In genomic region chr18:50266248-50266704, GRCh38 we compare ENCODE assay signal across 7 cellular contexts. TPM values are rescaled to one million over a fixed set of nuclear protein-coding genes. Genes with fewer than 3 reads are reported as not detected.
DNase-seq lines count a peak whose midpoint lies in the region; ATAC-seq, FAIRE-seq and TF ChIP-seq lines count a peak whose summit lies in the region.

Gene CFAP53 (minus strand): TSS chr18:50266495. CDS start chr18:50266404, 91 bp downstream.

- no peaks in the 10 kb centered on the region for H4K20me1 ChIP-seq in GM12878 (ENCODE audit: control insufficient read depth, insufficient read depth)

- peaks cover 22% of the 10 kb centered on the region for H3K4me1 ChIP-seq in GM12878 (ENCODE audit: control insufficient read depth, insufficient read depth, low read length)
- H3K4me1 ChIP-seq in iPS DF 6.9 (ENCODE audit: control insufficient read depth, insufficient read depth, low read length): no peaks in the 10 kb centered on the region

- H3K27me3 ChIP-seq in GM12878 (replicated peaks in 1 of 2; ENCODE audit: control insufficient read depth in 2 of 2, insufficient read depth in 2 of 2, low read length in 1 of 2) (no peaks in the 10 kb centered on the region; a peak in 1 of 4 replicates), iPS DF 6.9 (ENCODE audit: control insufficient read depth, insufficient read depth, low read length) (no peaks in the 10 kb centered on the region)

- in situ Hi-C loops in GM12878 (cut with MboI): loop anchor here (10.0 kb wide), 1 partner anchor 771 kb away; the partner anchor contains the start of gene RPL17

- H3K27ac ChIP-seq in GM12878 (ENCODE audit: control insufficient read depth, insufficient read depth): peak within 1 kb of the TSS; percentile 83
- H3K27ac ChIP-seq in iPS DF 6.9 (ENCODE audit: low read length): no peak within 1 kb of the TSS

- WGBS in GM12878 (ENCODE audit: insufficient coverage, insufficient replicate concordance, low lambda C conversion rate, missing lambda C conversion rate): 1% methylated on average over 35 of the region's 37 CpGs
- no CpG with 5 or more reads among the region's 37 CpGs for WGBS in iPS DF 6.9 (ENCODE audit: insufficient coverage, insufficient read length)

- ATAC-seq in GM18505 (IDR thresholded peaks at IDR 0.05; ENCODE audit: unreplicated experiment) (peak; percentile 85), HG02943 (IDR thresholded peaks at IDR 0.05; ENCODE audit: low read depth, unreplicated experiment) (peak; percentile 67), GM12878 (peak; percentile 90), sciatic nerve (peak; percentile 99)

- DNase-seq in NCI-H1930 (lab: John Stamatoyannopoulos, UW) (peak; percentile 89 to 91), T1000 (lab: John Stamatoyannopoulos, UW) (peak; percentile 42), GM12878 (ENCODE audit: low read depth, low spot score) (peak; percentile 57), iPS DF 6.9 (ENCODE audit: low read depth, low spot score) (no peak), sciatic nerve (ENCODE audit: low spot score) (peak; percentile 95)

- H3K4me2 ChIP-seq in GM12878 (ENCODE audit: control insufficient read depth, insufficient read depth): peak within 1 kb of the TSS; percentile 44

- TF ChIP-seq CTCF in GM12878 (IDR thresholded peaks at IDR 0.05 in 2 of 3, conservative IDR thresholded peaks at IDR 0.05 in 1 of 3; ENCODE audit: control insufficient read depth in 2 of 3, extremely low read depth in 1 of 3, insufficient read depth in 1 of 3, low read depth in 3 of 3, low read length in 3 of 3): no peak

- BruUV-seq in GM12878 (replicated peaks; lab: Mats Ljungman, UMichigan): no TSS peak

- H3K9me3 ChIP-seq in GM12878 (replicated peaks; ENCODE audit: control insufficient read depth, insufficient read depth, low read length): no peaks in the 10 kb centered on the region
- H3K9me3 ChIP-seq in iPS DF 6.9 (ENCODE audit: control insufficient read depth, insufficient read depth, low read length): no peaks in the 10 kb centered on the region

- H3K4me3 ChIP-seq in GM12878 (peak within 1 kb of the TSS; percentile 63), iPS DF 6.9 (ENCODE audit: low read length) (peak within 1 kb of the TSS; percentile 77; the same call in 1 of the 2 replicates)

- H2AFZ ChIP-seq in GM12878 (ENCODE audit: control insufficient read depth, low read depth, low read length): peak within 1 kb of the TSS; percentile 85

- H3K36me3 ChIP-seq in GM12878 (ENCODE audit: control insufficient read depth in 2 of 2, insufficient read depth in 2 of 2, low read length in 1 of 2) (peaks cover 2 to 10% of the 10 kb centered on the region in 2 experiments), iPS DF 6.9 (ENCODE audit: control insufficient read depth, insufficient read depth, low read length) (no peaks in the 10 kb centered on the region)

- POLR2A ChIA-PET in GM12878 (lab: Charles Lee): interaction anchor here (0.7 to 1.8 kb wide), 5 partner anchors 15 to 108 kb away, joined by 3 to 8 read pairs (median 4); partner anchors contain the start of genes MBD1 and SKA1

- FAIRE-seq in GM12878 (lab: Jason Lieb, UNC): peak; percentile 85

- no peak for TF ChIP-seq EP300 in GM12878 (IDR thresholded peaks at IDR 0.05; ENCODE audit: borderline replicate concordance in 1 of 2, control insufficient read depth in 1 of 2, low read depth in 2 of 2, low read length in 2 of 2)

- TF ChIP-seq POLR2A in GM18505 (IDR thresholded peaks at IDR 0.05; ENCODE audit: borderline replicate concordance, extremely low read depth, insufficient read depth, insufficient read length) (peak; percentile 46), GM12878 (IDR thresholded peaks at IDR 0.05; ENCODE audit: low read depth, low read length) (peak; percentile 64)

- RAD21 ChIA-PET in GM12878 (lab: Charles Lee; ENCODE audit: unreplicated experiment): interaction anchor here (0.8 to 4.6 kb wide), 6 partner anchors 15 to 93 kb away, joined by 3 to 51 read pairs (median 3); partner anchors contain the start of gene MBD1

- intact Hi-C loops in GM12878 (cut with micrococcal nuclease; ENCODE audit: unreplicated experiment): loop anchor here (2.0 to 5.0 kb wide), 4 partner anchors 15 to 259 kb away; partner anchors contain the start of gene MBD1
- intact Hi-C loops in sciatic nerve (cut with DNase I): no loop called here

- H3K79me2 ChIP-seq in GM12878 (ENCODE audit: control insufficient read depth, insufficient read depth, low read length): no peaks in the 10 kb centered on the region

- CTCF ChIA-PET in GM12878 (lab: Yijun Ruan, JAX): interaction anchor here (1.0 to 6.6 kb wide), 6 partner anchors 12 to 239 kb away, joined by 3 to 101 read pairs (median 12); partner anchors contain the start of gene MBD1

- SMC1A ChIA-PET in GM12878 (lab: Charles Lee; ENCODE audit: uncharacterized antibody, unreplicated experiment): interaction anchor here (0.9 to 6.5 kb wide), 10 partner anchors 12 to 299 kb away, joined by 3 to 85 read pairs (median 4); partner anchors contain the start of gene MBD1

- H3K9ac ChIP-seq in GM12878 (ENCODE audit: control insufficient read depth, insufficient read depth, low read length): peak within 1 kb of the TSS; percentile 12; the same call in 1 of the 2 replicates

- TF ChIP-seq RAD21 in GM12878 (IDR thresholded peaks at IDR 0.05; ENCODE audit: insufficient read depth, low read depth, low read length): no peak

TF ChIP-seq in GM12878, 131 proteins besides CTCF, POLR2A, EP300 and RAD21 (continues in another document):
- no peak for TF ChIP-seq FOXM1 (IDR thresholded peaks at IDR 0.05; ENCODE audit: low read depth, low read length)
- peak; percentile 63 for TF ChIP-seq HCFC1 (IDR thresholded peaks at IDR 0.05; ENCODE audit: low read length)
- TF ChIP-seq BCL3 (IDR thresholded peaks at IDR 0.05; ENCODE audit: borderline replicate concordance, insufficient read depth, low read depth, low read length, poor library complexity, severe bottlenecking): peak; percentile 85
- peak; percentile 72; the same call in 1 of the 2 replicates for TF ChIP-seq YY1 (IDR thresholded peaks at IDR 0.05; ENCODE audit: low read depth, low read length)
- TF ChIP-seq SMAD1 (IDR thresholded peaks at IDR 0.05; ENCODE audit: low read depth, partially characterized antibody): no peak
- TF ChIP-seq SIN3A (IDR thresholded peaks at IDR 0.05; ENCODE audit: low read depth, low read length): peak; percentile 97
- TF ChIP-seq, protein P1, sequence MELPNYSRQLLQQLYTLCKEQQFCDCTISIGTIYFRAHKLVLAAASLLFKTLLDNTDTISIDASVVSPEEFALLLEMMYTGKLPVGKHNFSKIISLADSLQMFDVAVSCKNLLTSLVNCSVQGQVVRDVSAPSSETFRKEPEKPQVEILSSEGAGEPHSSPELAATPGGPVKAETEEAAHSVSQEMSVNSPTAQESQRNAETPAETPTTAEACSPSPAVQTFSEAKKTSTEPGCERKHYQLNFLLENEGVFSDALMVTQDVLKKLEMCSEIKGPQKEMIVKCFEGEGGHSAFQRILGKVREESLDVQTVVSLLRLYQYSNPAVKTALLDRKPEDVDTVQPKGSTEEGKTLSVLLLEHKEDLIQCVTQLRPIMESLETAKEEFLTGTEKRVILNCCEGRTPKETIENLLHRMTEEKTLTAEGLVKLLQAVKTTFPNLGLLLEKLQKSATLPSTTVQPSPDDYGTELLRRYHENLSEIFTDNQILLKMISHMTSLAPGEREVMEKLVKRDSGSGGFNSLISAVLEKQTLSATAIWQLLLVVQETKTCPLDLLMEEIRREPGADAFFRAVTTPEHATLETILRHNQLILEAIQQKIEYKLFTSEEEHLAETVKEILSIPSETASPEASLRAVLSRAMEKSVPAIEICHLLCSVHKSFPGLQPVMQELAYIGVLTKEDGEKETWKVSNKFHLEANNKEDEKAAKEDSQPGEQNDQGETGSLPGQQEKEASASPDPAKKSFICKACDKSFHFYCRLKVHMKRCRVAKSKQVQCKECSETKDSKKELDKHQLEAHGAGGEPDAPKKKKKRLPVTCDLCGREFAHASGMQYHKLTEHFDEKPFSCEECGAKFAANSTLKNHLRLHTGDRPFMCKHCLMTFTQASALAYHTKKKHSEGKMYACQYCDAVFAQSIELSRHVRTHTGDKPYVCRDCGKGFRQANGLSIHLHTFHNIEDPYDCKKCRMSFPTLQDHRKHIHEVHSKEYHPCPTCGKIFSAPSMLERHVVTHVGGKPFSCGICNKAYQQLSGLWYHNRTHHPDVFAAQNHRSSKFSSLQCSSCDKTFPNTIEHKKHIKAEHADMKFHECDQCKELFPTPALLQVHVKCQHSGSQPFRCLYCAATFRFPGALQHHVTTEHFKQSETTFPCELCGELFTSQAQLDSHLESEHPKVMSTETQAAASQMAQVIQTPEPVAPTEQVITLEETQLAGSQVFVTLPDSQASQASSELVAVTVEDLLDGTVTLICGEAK (IDR thresholded peaks at IDR 0.05; ENCODE audit: borderline replicate concordance): peak; percentile 88
- no peak for TF ChIP-seq HDAC6 (IDR thresholded peaks at IDR 0.05; ENCODE audit: unreplicated experiment)
- no peak for TF ChIP-seq SREBF1 (IDR thresholded peaks at IDR 0.05; ENCODE audit: low read length)

RNA-seq across cellular contexts. Expression of gene CFAP53, which starts in this region (rescaled TPM):
- 1.3 TPM in 2 replicates for total RNA-seq in GM12878 (2013; cell fraction: nucleolus; rRNA removed)
- total RNA-seq in GM12878 (2014; rRNA removed) (not detected in 2 replicates), GM12878 (2014; rRNA removed; fragmentation: Illumina TruSeq; extraction: Trizol) (0.09 TPM in 2 replicates), GM12878 (2021) (0.26 TPM in 1 of 2 replicates, not detected in the other), sciatic nerve (0.98 TPM)
- polyA plus RNA-seq in GM12878 (2011; ENCODE audit: low read depth): not detected
- polyA plus RNA-seq in GM12878 (2011; rRNA removed) (0.30 and 0.48 TPM in 2 replicates), GM12878 (2014; fragmentation: Illumina TruSeq; extraction: Trizol) (0.12 TPM in 1 of 2 replicates, not detected in the other), GM12878 (2014; fragmentation: Nextera tagmentation; extraction: Ambion mirVana) (under 1 TPM; 0.05 to 0.06 TPM), GM12878 (2014; rRNA removed) (0.13 TPM in 1 of 2 replicates, not detected in the other), GM12878 (2016; fragmentation: Nextera tagmentation; extraction: Ambion mirVana) (under 1 TPM; 0.10 to 0.31 TPM)
- polyA plus RNA-seq in GM12878 (2011; cell fraction: cytosol; rRNA removed): 0.12 and 0.13 TPM in 2 replicates
- polyA plus RNA-seq in GM12878 (2011; cell fraction: nucleus; rRNA removed): 0.41 and 0.69 TPM in 2 replicates
- 0.08 and 0.24 TPM in 2 replicates for polyA plus RNA-seq in GM12878 (2012)
- polyA minus RNA-seq in GM12878 (2011; rRNA and poly(A)+ RNA removed): 0.10 and 0.22 TPM in 2 replicates
- polyA minus RNA-seq in GM12878 (2011; cell fraction: cytosol; rRNA and poly(A)+ RNA removed): not detected in 2 replicates
- polyA minus RNA-seq in GM12878 (2011; cell fraction: nucleus; rRNA and poly(A)+ RNA removed): 0.19 and 0.24 TPM in 2 replicates

Comparison
In these comparisons a context has a peak if more than half of its experiments do, and no peak if none do; other contexts are left out.
1. Peak in DNase-seq and ATAC-seq in sciatic nerve; RNA of the gene not detected or under 1 TPM.